ENCODE assay signal across 1 cellular context in the genomic region with DNA sequence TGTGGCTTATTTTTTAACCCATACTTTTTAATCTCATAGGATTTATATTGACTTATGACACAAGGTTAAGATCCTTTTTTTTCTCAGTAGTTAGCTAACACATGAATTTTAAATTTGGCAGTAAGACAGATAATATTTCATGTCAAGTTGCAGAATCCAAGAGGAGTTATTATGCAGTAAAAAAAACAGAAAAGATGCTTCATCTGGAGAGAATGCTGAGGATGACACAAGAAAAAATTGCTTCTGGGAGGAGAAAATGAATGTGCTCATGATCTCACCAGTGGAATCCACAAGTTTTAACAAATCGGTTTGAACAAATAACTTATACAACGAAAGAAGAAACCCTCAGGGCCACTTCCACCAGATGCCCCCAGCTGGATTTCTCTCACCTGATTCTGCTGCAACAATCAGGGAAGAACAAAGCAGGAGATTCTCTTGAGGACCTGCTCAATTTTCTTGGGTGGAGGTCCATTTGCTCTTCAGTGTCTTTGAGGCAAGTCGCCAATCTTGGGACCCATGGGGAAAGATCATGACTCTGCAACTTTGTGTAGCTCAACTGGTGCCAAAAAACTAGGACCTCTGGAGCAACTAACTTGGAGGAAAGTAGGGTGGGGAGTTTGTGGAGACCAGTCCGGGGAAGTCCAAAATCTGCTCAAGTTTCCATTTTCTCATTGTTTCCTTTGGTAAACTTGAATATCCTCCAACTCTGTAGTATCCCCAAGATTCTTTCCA.
TF ChIP-seq lines count a peak whose summit lies in the region.

No MANE protein-coding gene starts in this region.

TF ChIP-seq in endothelial cell of umbilical vein, 7 proteins besides CTCF, POLR2A, EP300 and RAD21:
- no peak for TF ChIP-seq FOS (IDR thresholded peaks at IDR 0.05; ENCODE audit: borderline replicate concordance, insufficient read depth, low read length)
- TF ChIP-seq MAX (IDR thresholded peaks at IDR 0.05; ENCODE audit: insufficient read depth, insufficient read length): no peak
- no peak for TF ChIP-seq GATA2 (IDR thresholded peaks at IDR 0.05; ENCODE audit: insufficient read depth, insufficient read length, low read depth, low read length)
- no peak for TF ChIP-seq JUN (IDR thresholded peaks at IDR 0.05; ENCODE audit: borderline replicate concordance, insufficient read depth, insufficient read length, low read depth)
- TF ChIP-seq EZH2 (IDR thresholded peaks at IDR 0.05; ENCODE audit: borderline replicate concordance, low read depth, low read length, severe bottlenecking): no peak
- TF ChIP-seq MYC (IDR thresholded peaks at IDR 0.05; ENCODE audit: low read depth, low read length): no peak
- TF ChIP-seq POLR2AphosphoS5 (IDR thresholded peaks at IDR 0.05; ENCODE audit: insufficient read depth, low read depth, low read length): no peak
TF ChIP-seq in endothelial cell of umbilical vein: peak in this region for 0.
